ENCODE assay signal across 11 cellular contexts in the genomic region with DNA sequence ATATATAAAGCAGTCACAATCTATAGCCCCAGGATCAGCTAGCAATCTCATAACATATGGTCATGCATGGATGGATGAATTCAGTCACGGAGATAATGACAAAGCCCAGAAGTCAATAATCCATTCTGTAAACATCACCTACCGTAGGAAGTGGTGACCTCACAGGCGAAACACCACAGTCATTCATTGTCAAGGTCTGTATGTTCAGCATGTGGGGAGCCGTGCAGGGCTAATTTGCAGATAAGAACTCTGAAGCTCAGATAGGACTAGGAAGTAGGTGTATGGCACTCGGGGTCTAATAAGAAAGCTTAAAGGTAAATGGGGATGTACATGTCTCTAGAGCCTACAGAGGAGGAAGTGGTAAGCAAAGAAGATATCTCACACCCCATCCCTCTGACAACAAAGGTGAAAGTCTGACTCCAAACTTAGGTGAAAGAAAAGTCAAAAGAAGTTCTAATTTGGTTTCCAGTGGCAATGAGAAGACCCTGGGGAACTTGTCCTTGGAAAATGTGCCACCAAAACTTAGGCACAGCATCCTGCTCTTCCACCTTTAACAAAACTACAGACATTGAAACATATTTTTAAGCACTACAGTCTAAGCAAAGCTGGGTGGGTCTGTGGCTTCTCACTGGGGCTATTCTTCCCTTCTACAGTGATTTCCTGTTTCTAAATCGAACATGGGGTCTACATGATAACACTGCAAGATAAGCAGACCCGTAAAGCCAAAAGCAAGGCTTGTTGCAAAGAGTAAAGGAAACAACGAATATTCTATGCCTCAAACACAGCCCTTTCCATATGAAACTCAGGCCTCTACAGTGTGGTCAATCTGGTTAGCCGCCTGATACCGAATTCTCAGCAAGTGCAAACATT. TPM values are rescaled to one million over a fixed set of nuclear protein-coding genes. Genes with fewer than 3 reads are reported as not detected.
DNase-seq lines count a peak whose midpoint lies in the region; ATAC-seq and TF ChIP-seq lines count a peak whose summit lies in the region.
"Had no signal": no experiment of that assay in that cellular context is flagged by ENCODE, and none has a peak within 500 bp of the region (broad histone marks: within the 10 kb centered on the region; RNA-seq: fewer than 3 reads in every experiment).

No MANE protein-coding gene starts in this region.

- H3K4me1 ChIP-seq in mucosa of descending colon (ENCODE audit: low read depth): no peaks in the 10 kb centered on the region
- H3K4me1 ChIP-seq: upper lobe of left lung had no signal

- H3K27ac Mint-ChIP-seq in T-cell: peak overlapping the region; percentile 86 to 87

- POLR2A ChIA-PET in T-cell (lab: Charles Lee): interaction anchor here in 1 of 2 donors (0.8 to 1.1 kb wide), 2 partner anchors 9 to 219 kb away, joined by 4 to 9 read pairs; a partner anchor contains a TSS

- H3K4me1 Mint-ChIP-seq in T-cell: peaks cover 57 to 72% (median 71%) of the 10 kb centered on the region in 3 donors

- H3K27me3 Mint-ChIP-seq in T-cell: no peaks in the 10 kb centered on the region

- CTCF ChIA-PET in T-cell (lab: Charles Lee): interaction anchor here (0.6 to 2.6 kb wide), 9 partner anchors 9 to 214 kb away, joined by 3 to 41 read pairs (median 4); no protein-coding TSS in a partner anchor

- ATAC-seq in GM18867 (IDR thresholded peaks at IDR 0.05; ENCODE audit: unreplicated experiment) (peak; percentile 74), HG02870 (IDR thresholded peaks at IDR 0.05; ENCODE audit: unreplicated experiment) (peak; percentile 72), T-cell (replicated peaks in 1 of 4) (peak; percentile 90 to 93 (median 92)), mucosa of descending colon (peak; percentile 83)

- DNase-seq in T-cell (peak; percentile 20 to 78 (median 54)), mucosa of descending colon (no peak), H4 (ENCODE audit: low spot score) (no peak), hippocampal formation (lab: John Stamatoyannopoulos, UW) (no peak), LoVo (ENCODE audit: low spot score) (no peak), kidney tubule cell (ENCODE audit: low spot score) (no peak)
- DNase-seq: upper lobe of left lung had no signal

- H3K4me3 ChIP-seq in mucosa of descending colon: no peak overlapping the region
- H3K4me3 ChIP-seq: upper lobe of left lung had no signal

- H3K9me3 Mint-ChIP-seq in T-cell: no peaks in the 10 kb centered on the region

- intact Hi-C loops in mucosa of descending colon (cut with DNase I, micrococcal nuclease): no loop called here

- H3K9me3 ChIP-seq in mucosa of descending colon: no peaks in the 10 kb centered on the region
- H3K9me3 ChIP-seq: upper lobe of left lung had no signal

- no peaks in the 10 kb centered on the region for H3K36me3 ChIP-seq in mucosa of descending colon (ENCODE audit: low read depth)
- H3K36me3 ChIP-seq: upper lobe of left lung had no signal

- H3K4me3 Mint-ChIP-seq in T-cell: peak overlapping the region; percentile 48 to 66 (median 48)

- TF ChIP-seq CTCF in mucosa of descending colon (IDR thresholded peaks at IDR 0.05): no peak

- no peaks in the 10 kb centered on the region for H3K36me3 Mint-ChIP-seq in T-cell

RNA-seq across cellular contexts. Expression of a gene that starts 5.2 kb away (rescaled TPM):
- total RNA-seq in T-cell: 10 to 100 TPM in 2 of 5 donors, 1 to 10 TPM in 3; 3.1 to 12.1 (median 8.8) TPM
- under 1 TPM; 0.26 to 0.87 (median 0.38) TPM for total RNA-seq in mucosa of descending colon
- total RNA-seq in H4 (2014; rRNA removed; shearing (Covaris generic)): not detected in 2 replicates
- total RNA-seq: astrocyte, HT1080 had no signal

RNA-seq across cellular contexts. Expression of a gene that starts 39.0 kb away (rescaled TPM):
- total RNA-seq in T-cell (1 to 10 TPM; 2.8 to 7.3 (median 4.9) TPM), mucosa of descending colon (1 to 10 TPM; 1.5 to 5.4 (median 2.4) TPM)
- total RNA-seq in H4 (2014; rRNA removed; shearing (Covaris generic)): 2.8 and 2.9 TPM in 2 replicates

Comparison
In these comparisons a context has a peak if more than half of its experiments do, and no peak if none do; other contexts are left out.
1. DNase-seq: peak in T-cell (34 of 34); none in mucosa of descending colon (0 of 3), H4 (single experiment), hippocampal formation (0 of 2), LoVo (single experiment) and kidney tubule cell (single experiment).
2. Peak in every context shown above with its lines, with median percentiles within 50 percentile points of each other: ATAC-seq.